In the genomic region with DNA sequence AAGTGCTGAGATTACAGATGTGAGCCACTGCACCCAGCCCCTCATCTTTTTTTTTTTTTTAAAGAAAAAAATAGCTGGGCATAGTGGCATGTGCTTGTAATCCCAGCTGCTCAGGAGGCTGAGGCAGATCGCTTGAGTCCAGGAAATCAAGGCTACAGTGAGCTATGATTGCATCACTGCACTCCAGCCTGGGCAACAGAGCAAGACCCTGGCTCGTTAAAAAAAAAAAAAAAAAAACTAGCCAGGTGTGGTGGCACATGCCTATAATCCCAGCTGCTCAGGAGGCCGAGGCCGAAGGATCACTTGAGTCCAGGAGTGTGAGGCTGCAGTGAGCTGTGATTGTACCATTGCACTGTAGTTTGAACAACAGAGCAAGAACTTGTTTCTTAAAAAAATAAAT, we compare ENCODE assay signal across 32 cellular contexts. TPM values are rescaled to one million over a fixed set of nuclear protein-coding genes. Genes with fewer than 3 reads are reported as not detected.
"Had no signal": no experiment of that assay in that cellular context is flagged by ENCODE, and none has a peak within 500 bp of the region (broad histone marks: within the 10 kb centered on the region; RNA-seq: fewer than 3 reads in every experiment).

No MANE protein-coding gene starts in this region.

- H3K4me3 ChIP-seq: neural progenitor cell, ovary, psoas muscle, skin epidermis, smooth muscle cell, stomach, thoracic aorta, thyroid gland, tibial nerve, upper lobe of left lung, vagina had no signal

- H3K4me1 ChIP-seq: neural progenitor cell had no signal

- H3K27me3 Mint-ChIP-seq: progenitor cell of endocrine pancreas; stimulated activated naive B cell treated with anti-CD40 and anti-IgM and Interleukin-4, amounts not matched to agents 10 μg/mL and 1 μg/mL and 100 μg/mL, for 72 hours; stimulated activated naive CD8-positive, alpha-beta T cell treated with anti-CD3 and anti-CD28 coated beads, Interleukin-15, Interleukin-2, amounts not matched to agents 100 ng/mL and 50 ng/mL, for 24 hours had no signal

- ATAC-seq: natural killer cell; psoas muscle; right cardiac atrium; sciatic nerve; stimulated activated effector memory CD8-positive, alpha-beta T cell treated with anti-CD3 and anti-CD28 coated beads, Interleukin-12 subunit alpha, Interleukin-12 subunit beta, amount 100 ng/mL, for 72 hours; stimulated activated naive B cell treated with anti-CD40 and anti-IgM and Interleukin-4, amounts not matched to agents 10 μg/mL and 1 μg/mL and 100 μg/mL, for 72 hours had no signal

- H3K27ac ChIP-seq: neural progenitor cell, ovary, parathyroid adenoma, psoas muscle, skin epidermis, stomach, thoracic aorta, thyroid gland, tibial nerve, upper lobe of left lung, vagina had no signal

- H3K9ac ChIP-seq: neural progenitor cell, parathyroid adenoma had no signal

- H3K9me3 ChIP-seq: ovary, psoas muscle, stomach, thoracic aorta, thyroid gland, tibial nerve, upper lobe of left lung, vagina had no signal

- H3K36me3 ChIP-seq: neural progenitor cell, ovary, stomach, thoracic aorta, thyroid gland, upper lobe of left lung, vagina had no signal

- FAIRE-seq: urothelium cell line had no signal

- H2AFZ ChIP-seq: neural progenitor cell, parathyroid adenoma had no signal

- H3K4me3 Mint-ChIP-seq: natural killer cell; nephron; neural progenitor cell; stimulated activated effector memory CD8-positive, alpha-beta T cell treated with anti-CD3 and anti-CD28 coated beads, Interleukin-12 subunit alpha, Interleukin-12 subunit beta, amount 100 ng/mL, for 72 hours; stimulated activated naive B cell treated with anti-CD40 and anti-IgM and Interleukin-4, amounts not matched to agents 10 μg/mL and 1 μg/mL and 100 μg/mL, for 72 hours; stimulated activated naive CD8-positive, alpha-beta T cell treated with anti-CD3 and anti-CD28 coated beads, Interleukin-15, Interleukin-2, amounts not matched to agents 100 ng/mL and 50 ng/mL, for 24 hours had no signal

- H3K27ac Mint-ChIP-seq: nephron; neural progenitor cell; progenitor cell of endocrine pancreas; stimulated activated effector memory CD8-positive, alpha-beta T cell treated with anti-CD3 and anti-CD28 coated beads, Interleukin-12 subunit alpha, Interleukin-12 subunit beta, amount 100 ng/mL, for 72 hours; stimulated activated naive CD8-positive, alpha-beta T cell treated with anti-CD3 and anti-CD28 coated beads, Interleukin-15, Interleukin-2, amounts not matched to agents 100 ng/mL and 50 ng/mL, for 24 hours had no signal

- H3K27me3 ChIP-seq: neural progenitor cell, ovary, stomach, thyroid gland, tibial nerve, upper lobe of left lung, vagina had no signal

- H3K4me2 ChIP-seq: neural progenitor cell, smooth muscle cell had no signal

- H3K36me3 Mint-ChIP-seq: natural killer cell had no signal

- DNase-seq: natural killer cell; occipital lobe; ovary; psoas muscle; right cardiac atrium; stimulated activated CD4-positive, alpha-beta T cell treated with anti-CD3 and anti-CD28 coated beads, Interleukin-15, amount 100 ng/mL, for 24 hours; stimulated activated CD4-positive, alpha-beta T cell treated with anti-CD3 and anti-CD28 coated beads, Interleukin-2, amount 100 ng/mL, for 24 hours; stimulated activated CD4-positive, alpha-beta T cell treated with anti-CD3 and anti-CD28 coated beads, Interleukin-2, amount 100 ng/mL, for 48 hours; stimulated activated CD4-positive, alpha-beta T cell treated with anti-CD3 and anti-CD28 coated beads, Interleukin-4, amount 100 ng/mL, for 24 hours; stimulated activated naive B cell treated with anti-CD40 and anti-IgM and Interleukin-4, amounts not matched to agents 10 μg/mL and 1 μg/mL and 100 μg/mL, for 72 hours; stimulated activated naive CD4-positive, alpha-beta T cell treated with Interleukin-2 at 50 U/mL for 16 hours; stomach; thyroid gland; upper lobe of left lung had no signal

- H3K9me3 Mint-ChIP-seq: natural killer cell; nephron; stimulated activated effector memory CD8-positive, alpha-beta T cell treated with anti-CD3 and anti-CD28 coated beads, Interleukin-12 subunit alpha, Interleukin-12 subunit beta, amount 100 ng/mL, for 72 hours; stimulated activated naive B cell treated with anti-CD40 and anti-IgM and Interleukin-4, amounts not matched to agents 10 μg/mL and 1 μg/mL and 100 μg/mL, for 72 hours; stimulated activated naive CD8-positive, alpha-beta T cell treated with anti-CD3 and anti-CD28 coated beads, Interleukin-15, Interleukin-2, amounts not matched to agents 100 ng/mL and 50 ng/mL, for 24 hours had no signal

RNA-seq across cellular contexts. Expression of gene SPATA21, which starts 56.4 kb away (rescaled TPM):
- total RNA-seq: occipital lobe, osteoblast, ovary, progenitor cell of endocrine pancreas, psoas muscle, renal cortical epithelial cell, right cardiac atrium, smooth muscle cell, stomach, subcutaneous adipose tissue, temporal lobe, thoracic aorta, thyroid gland, tibial nerve, upper lobe of left lung, ureter, vagina had no signal
- polyA plus RNA-seq: smooth muscle cell had no signal
